8 cellular contexts compared by ENCODE assay signal in genomic region chr1:149888160-149888998, GRCh38. TPM values are rescaled to one million over a fixed set of nuclear protein-coding genes. Genes with fewer than 3 reads are reported as not detected.
DNase-seq lines count a peak whose midpoint lies in the region; ATAC-seq and TF ChIP-seq lines count a peak whose summit lies in the region.

No MANE protein-coding gene starts in this region.

- no peaks in the 10 kb centered on the region for H3K9me2 ChIP-seq in OCI-LY1 (ENCODE audit: low read depth, low read length)

- no peaks in the 10 kb centered on the region for H4K20me1 ChIP-seq in OCI-LY1 (ENCODE audit: insufficient read depth, low read length)

- peak overlapping the region; percentile 99 for H3K27ac ChIP-seq in HUES64 (ENCODE audit: low read depth, low read length)
- H3K27ac ChIP-seq in OCI-LY1 (ENCODE audit: low read depth, low read length, poor library complexity, severe bottlenecking) = peak overlapping the region; percentile 99
- peak overlapping the region; percentile 99 to 100 for H3K27ac ChIP-seq in esophagus (ENCODE audit: low read depth in 2 of 2, low read length in 1 of 2)
- peak overlapping the region; percentile 98 for H3K27ac ChIP-seq in muscle layer of colon (ENCODE audit: low read depth, low read length)

- peak; percentile 71 for TF ChIP-seq CTCF in OCI-LY1 (IDR thresholded peaks at IDR 0.05; ENCODE audit: low read length)

- 2% methylated on average over 28 of the region's 28 CpGs for WGBS in HUES64
- WGBS in esophagus, 2 donors = 2 to 3% methylated on average over 28 of the region's 28 CpGs

- H3K4me1 ChIP-seq in HUES64 (ENCODE audit: insufficient read depth, low read length) = peaks cover 16% of the 10 kb centered on the region; the same call in 1 of the 2 replicates
- H3K4me1 ChIP-seq in OCI-LY1 (ENCODE audit: insufficient read depth, low read length, severe bottlenecking) = peaks cover 31% of the 10 kb centered on the region
- no peaks in the 10 kb centered on the region for H3K4me1 ChIP-seq in esophagus (ENCODE audit: control insufficient read depth in 2 of 2, insufficient read depth in 2 of 2, low read length in 1 of 2)
- peaks cover 15% of the 10 kb centered on the region for H3K4me1 ChIP-seq in muscle layer of colon (ENCODE audit: insufficient read depth, low read length)

- ATAC-seq in GM21360 (IDR thresholded peaks at IDR 0.05; ENCODE audit: unreplicated experiment) = peak; percentile 24

- no peak overlapping the region; the same call in 1 of the 2 replicates for H2AFZ ChIP-seq in OCI-LY1 (ENCODE audit: low read length)

- H3K9me3 ChIP-seq in HUES64 (ENCODE audit: insufficient read depth, low read depth, low read length) = no peaks in the 10 kb centered on the region
- no peaks in the 10 kb centered on the region for H3K9me3 ChIP-seq in OCI-LY1 (ENCODE audit: low read length)
- no peaks in the 10 kb centered on the region for H3K9me3 ChIP-seq in esophagus (ENCODE audit: control insufficient read depth in 2 of 2, insufficient read depth in 1 of 2, low read depth in 1 of 2, low read length in 1 of 2)
- H3K9me3 ChIP-seq in muscle layer of colon (ENCODE audit: low read length) = no peaks in the 10 kb centered on the region

- peaks cover 8% of the 10 kb centered on the region for H3F3A ChIP-seq in OCI-LY1 (ENCODE audit: insufficient read depth, low read length)

- DNase-seq in CD1c-positive myeloid dendritic cell (ENCODE audit: extremely low spot score) (peak; percentile 84), activated T-cell treated with anti-CD3 and anti-CD28 coated beads for 1 hour (ENCODE audit: low read depth) (peak; percentile 50)
- peak; percentile 38 for DNase-seq in stimulated activated CD8-positive, alpha-beta memory T cell treated with anti-CD3 and anti-CD28 coated beads, Interleukin-7, amount 100 ng/mL, for 1 hour (ENCODE audit: low read depth in 2 of 2)

- H3K4me2 ChIP-seq in OCI-LY1 (ENCODE audit: low read length) = peak overlapping the region; percentile 67

- H3K27me3 ChIP-seq in HUES64 (ENCODE audit: insufficient read depth, low read length) (no peaks in the 10 kb centered on the region), OCI-LY1 (ENCODE audit: insufficient read depth, low read length) (no peaks in the 10 kb centered on the region), esophagus (ENCODE audit: control insufficient read depth in 1 of 2, insufficient read depth in 2 of 2, low read length in 2 of 2) (no peaks in the 10 kb centered on the region), muscle layer of colon (ENCODE audit: control insufficient read depth in 1 of 2, insufficient read depth in 2 of 2, low read length in 2 of 2) (no peaks in the 10 kb centered on the region)

- H3K36me3 ChIP-seq in HUES64 (ENCODE audit: insufficient read depth, low read length) (no peaks in the 10 kb centered on the region), OCI-LY1 (ENCODE audit: insufficient read depth, low read length) (no peaks in the 10 kb centered on the region), esophagus (ENCODE audit: control insufficient read depth in 2 of 2, insufficient read depth in 2 of 2, low read length in 1 of 2) (no peaks in the 10 kb centered on the region), muscle layer of colon (ENCODE audit: insufficient read depth, low read length) (no peaks in the 10 kb centered on the region)

- no peaks in the 10 kb centered on the region for H3K79me2 ChIP-seq in OCI-LY1 (ENCODE audit: insufficient read depth, low read length)

- H3K9ac ChIP-seq in HUES64 (ENCODE audit: low read depth, low read length) (peak overlapping the region; percentile 94), OCI-LY1 (ENCODE audit: low read length) (peak overlapping the region; percentile 66), muscle layer of colon (ENCODE audit: low read length) (peak overlapping the region; percentile 87)

- H3K4me3 ChIP-seq in HUES64 (ENCODE audit: low read length) (peak overlapping the region; percentile 77), OCI-LY1 (ENCODE audit: low read depth, low read length, poor library complexity, severe bottlenecking) (peak overlapping the region; percentile 54), esophagus (ENCODE audit: low read depth in 1 of 2, low read length in 2 of 2) (peak overlapping the region; percentile 47 to 71), muscle layer of colon (ENCODE audit: low read depth in 1 of 2, low read length in 2 of 2) (peak overlapping the region; percentile 48 to 95)

RNA-seq across cellular contexts. Expression of gene BOLA1, which starts 11.0 kb away (rescaled TPM):
- 3.7 TPM for polyA plus RNA-seq in HUES64 (2013, experiment 1 of 2)
- 5.2 TPM for polyA plus RNA-seq in HUES64 (2013, experiment 2 of 2)
- 10 to 100 TPM; 20.6 to 31.0 TPM for polyA plus RNA-seq in esophagus

RNA-seq across cellular contexts. Expression of gene SV2A, which starts 29.3 kb away (rescaled TPM):
- polyA plus RNA-seq in HUES64 (2013, experiment 1 of 2) = 36.8 TPM
- 37.2 TPM for polyA plus RNA-seq in HUES64 (2013, experiment 2 of 2)
- polyA plus RNA-seq in esophagus = under 1 TPM; 0.49 to 0.67 TPM

RNA-seq across cellular contexts. Expression of gene SF3B4, which starts 39.2 kb away (rescaled TPM):
- polyA plus RNA-seq in HUES64 (2013, experiment 1 of 2) = 87.5 TPM
- 85.1 TPM for polyA plus RNA-seq in HUES64 (2013, experiment 2 of 2)
- polyA plus RNA-seq in esophagus = 10 to 100 TPM; 30.2 to 40.1 TPM

RNA-seq across cellular contexts. Expression of gene MTMR11, which starts 48.3 kb away (rescaled TPM):
- 2.0 TPM for polyA plus RNA-seq in HUES64 (2013, experiment 1 of 2)
- polyA plus RNA-seq in HUES64 (2013, experiment 2 of 2) = 1.8 TPM
- polyA plus RNA-seq in esophagus = 1 to 10 TPM; 5.0 to 7.4 TPM

Comparison
In these comparisons a context has a peak if more than half of its experiments do, and no peak if none do; other contexts are left out.
1. Peak in every context shown above with its lines: DNase-seq, ATAC-seq, H3K4me3 ChIP-seq and H3K27ac ChIP-seq.